In the genomic region with DNA sequence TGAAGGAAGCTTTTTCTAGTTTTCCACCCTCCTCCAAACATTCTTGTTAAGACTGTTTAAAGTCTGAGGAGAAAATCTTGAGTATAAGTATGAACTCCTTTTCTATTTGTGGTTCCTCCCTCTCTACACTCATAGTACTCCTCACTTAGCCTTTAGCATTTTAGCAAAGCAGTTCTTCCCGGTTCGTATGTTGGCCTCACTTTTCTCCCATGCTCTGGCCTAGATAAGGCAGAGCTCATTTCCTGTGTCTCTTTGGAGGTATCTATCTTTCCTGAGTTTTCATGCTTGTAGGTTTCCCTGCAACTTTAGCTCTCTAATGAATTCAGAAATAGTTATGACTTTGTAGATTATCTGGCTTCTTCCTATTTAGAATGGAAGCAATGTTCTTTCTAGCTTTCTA, we compare ENCODE assay signal across 1 cellular context.
TF ChIP-seq lines count a peak whose summit lies in the region.

No MANE protein-coding gene starts in this region.

TF ChIP-seq in IMR-90, 13 proteins besides CTCF, POLR2A, EP300 and RAD21 (continued from another document):
- TF ChIP-seq ELK1 (IDR thresholded peaks at IDR 0.05; ENCODE audit: borderline replicate concordance, low read depth, low read length) (no peak), MXI1 (IDR thresholded peaks at IDR 0.05; ENCODE audit: borderline replicate concordance, low read depth, low read length) (no peak), CHD1 (IDR thresholded peaks at IDR 0.05; ENCODE audit: low read depth, low read length) (no peak), CEBPB (IDR thresholded peaks at IDR 0.05; ENCODE audit: low read depth, low read length) (no peak)
TF ChIP-seq in IMR-90: peak in this region for 0.
